In genomic region chr10:56823849-56824248, GRCh38 we compare ENCODE assay signal across 8 cellular contexts.
DNase-seq lines count a peak whose midpoint lies in the region; ATAC-seq, FAIRE-seq and TF ChIP-seq lines count a peak whose summit lies in the region.

No MANE protein-coding gene starts in this region.

- H3K4me3 ChIP-seq in GM12878 (no peak overlapping the region), gastroesophageal sphincter (no peak overlapping the region)

- intact Hi-C loops in GM12878 (cut with micrococcal nuclease; ENCODE audit: unreplicated experiment): loop anchor here (1.0 to 10.0 kb wide), 2 partner anchors 355 to 459 kb away; partner anchors contain the start of gene ZWINT

- peak; percentile 87 for FAIRE-seq in GM12878 (lab: Jason Lieb, UNC)

- no peaks in the 10 kb centered on the region for H3K36me3 ChIP-seq in GM12878 (ENCODE audit: control insufficient read depth in 2 of 2, insufficient read depth in 2 of 2, low read length in 1 of 2)
- no peaks in the 10 kb centered on the region for H3K36me3 ChIP-seq in gastroesophageal sphincter

- no peaks in the 10 kb centered on the region for H3K27me3 Mint-ChIP-seq in activated naive CD8-positive, alpha-beta T cell treated with anti-CD3 and anti-CD28 coated beads for 36 hours

- DNase-seq in A172 (ENCODE audit: low spot score) (peak; percentile 23), GM12878 (ENCODE audit: low read depth, low spot score) (peak; percentile 5), nucleus accumbens (lab: John Stamatoyannopoulos, UW) (no peak), T-helper 1 cell (no peak)
- no peak for DNase-seq in activated naive CD8-positive, alpha-beta T cell treated with anti-CD3 and anti-CD28 coated beads for 36 hours

- H3K4me2 ChIP-seq in GM12878 (ENCODE audit: control insufficient read depth, insufficient read depth): no peak overlapping the region

- peaks cover 12% of the 10 kb centered on the region for H3K9me3 Mint-ChIP-seq in activated naive CD8-positive, alpha-beta T cell treated with anti-CD3 and anti-CD28 coated beads for 36 hours

- no peaks in the 10 kb centered on the region for H3K79me2 ChIP-seq in GM12878 (ENCODE audit: control insufficient read depth, insufficient read depth, low read length)

- CTCF ChIA-PET in GM12878 (lab: Yijun Ruan, JAX): interaction anchor here (0.7 to 2.3 kb wide), 5 partner anchors 16 to 356 kb away, joined by 3 to 17 read pairs (median 3); no protein-coding TSS in a partner anchor

- H2AFZ ChIP-seq in GM12878 (ENCODE audit: control insufficient read depth, low read depth, low read length): no peak overlapping the region

- in situ Hi-C loops in GM12878 (cut with MboI): no loop called here

- TF ChIP-seq RAD21 in GM12878 (IDR thresholded peaks at IDR 0.05; ENCODE audit: insufficient read depth, low read depth, low read length): peak; percentile 90

- no peak overlapping the region for H3K9ac ChIP-seq in GM12878 (ENCODE audit: control insufficient read depth, insufficient read depth, low read length)

- POLR2A ChIA-PET in GM12878 (lab: Charles Lee): no interaction called here

- ATAC-seq in GM19395 (IDR thresholded peaks at IDR 0.05; ENCODE audit: unreplicated experiment): peak; percentile 76
- ATAC-seq in HG03558 (IDR thresholded peaks at IDR 0.05; ENCODE audit: extremely low read depth, unreplicated experiment): peak; percentile 56
- peak; percentile 67 for ATAC-seq in GM12878
- no peak for ATAC-seq in gastroesophageal sphincter

- H3K9me3 ChIP-seq in GM12878 (replicated peaks; ENCODE audit: control insufficient read depth, insufficient read depth, low read length) (no peaks in the 10 kb centered on the region), gastroesophageal sphincter (peaks cover 0 to 16% (median 0%) of the 10 kb centered on the region in 3 donors)

- BruUV-seq in GM12878 (replicated peaks; lab: Mats Ljungman, UMichigan): no TSS peak

- H3K4me1 ChIP-seq in GM12878 (ENCODE audit: control insufficient read depth, insufficient read depth, low read length): no peaks in the 10 kb centered on the region
- no peaks in the 10 kb centered on the region for H3K4me1 ChIP-seq in gastroesophageal sphincter

- RAD21 ChIA-PET in GM12878 (lab: Charles Lee; ENCODE audit: unreplicated experiment): interaction anchor here (0.6 to 1.0 kb wide), 3 partner anchors 14 to 354 kb away, joined by 3 to 15 read pairs (median 4); no protein-coding TSS in a partner anchor

- H3K4me3 Mint-ChIP-seq in activated naive CD8-positive, alpha-beta T cell treated with anti-CD3 and anti-CD28 coated beads for 36 hours: no peak overlapping the region

- 0% methylated on average over 1 of the region's 1 CpG for WGBS in GM12878 (ENCODE audit: insufficient coverage, insufficient replicate concordance, low lambda C conversion rate, missing lambda C conversion rate)
- 0 to 29% methylated on average over 1 of the region's 1 CpG for WGBS in gastroesophageal sphincter (ENCODE audit: low coverage in 1 of 2), 2 donors

- no peak overlapping the region for H3K27ac Mint-ChIP-seq in activated naive CD8-positive, alpha-beta T cell treated with anti-CD3 and anti-CD28 coated beads for 36 hours

- no peaks in the 10 kb centered on the region for H3K36me3 Mint-ChIP-seq in activated naive CD8-positive, alpha-beta T cell treated with anti-CD3 and anti-CD28 coated beads for 36 hours

- TF ChIP-seq POLR2A in GM12878 (IDR thresholded peaks at IDR 0.05; ENCODE audit: low read depth, low read length) (no peak), gastroesophageal sphincter (IDR thresholded peaks at IDR 0.05) (no peak)

- SMC1A ChIA-PET in GM12878 (lab: Charles Lee; ENCODE audit: uncharacterized antibody, unreplicated experiment): interaction anchor here (0.5 to 1.2 kb wide), 4 partner anchors 252 to 1155 kb away, joined by 3 to 5 read pairs (median 4); no protein-coding TSS in a partner anchor

- H3K27ac ChIP-seq in GM12878 (ENCODE audit: control insufficient read depth, insufficient read depth) (no peak overlapping the region), gastroesophageal sphincter (no peak overlapping the region)

- no peaks in the 10 kb centered on the region for H3K4me1 Mint-ChIP-seq in activated naive CD8-positive, alpha-beta T cell treated with anti-CD3 and anti-CD28 coated beads for 36 hours

- no peaks in the 10 kb centered on the region for H4K20me1 ChIP-seq in GM12878 (ENCODE audit: control insufficient read depth, insufficient read depth)

- no peaks in the 10 kb centered on the region for H3K27me3 ChIP-seq in GM12878 (replicated peaks in 1 of 2; ENCODE audit: control insufficient read depth in 2 of 2, insufficient read depth in 2 of 2, low read length in 1 of 2)
- H3K27me3 ChIP-seq in gastroesophageal sphincter: no peaks in the 10 kb centered on the region

- no peak for TF ChIP-seq EP300 in GM12878 (IDR thresholded peaks at IDR 0.05; ENCODE audit: borderline replicate concordance in 1 of 2, control insufficient read depth in 1 of 2, low read depth in 2 of 2, low read length in 2 of 2)
- TF ChIP-seq EP300 in gastroesophageal sphincter (IDR thresholded peaks at IDR 0.05): no peak

- TF ChIP-seq CTCF in GM12878 (IDR thresholded peaks at IDR 0.05 in 2 of 3, conservative IDR thresholded peaks at IDR 0.05 in 1 of 3; ENCODE audit: control insufficient read depth in 2 of 3, extremely low read depth in 1 of 3, insufficient read depth in 1 of 3, low read depth in 3 of 3, low read length in 3 of 3) (peak; percentile 60 to 66 (median 61); a peak in 5 of 6 replicates), gastroesophageal sphincter (IDR thresholded peaks at IDR 0.05) (no peak)

TF ChIP-seq in GM12878, 131 proteins besides CTCF, POLR2A, EP300 and RAD21:
- TF ChIP-seq SMC3 (IDR thresholded peaks at IDR 0.05; ENCODE audit: borderline replicate concordance, low read length) (peak; percentile 56; the same call in 1 of the 2 replicates), CHD2 (IDR thresholded peaks at IDR 0.05; ENCODE audit: borderline replicate concordance, low read depth, low read length) (no peak), YY1 (IDR thresholded peaks at IDR 0.05; ENCODE audit: low read depth, low read length) (0 out of 2 replicates have a peak, but pooled peaks have one; percentile 15)

Comparison
In these comparisons a context has a peak if more than half of its experiments do, and no peak if none do; other contexts are left out.
1. DNase-seq: peak in A172 (single experiment) and GM12878 (single experiment); none in activated naive CD8-positive, alpha-beta T cell treated with anti-CD3 and anti-CD28 coated beads for 36 hours (single experiment), nucleus accumbens (0 of 56) and T-helper 1 cell (0 of 5).
2. CTCF ChIP-seq: peak in GM12878 (3 of 3); none in gastroesophageal sphincter (0 of 4).